In the genomic region with DNA sequence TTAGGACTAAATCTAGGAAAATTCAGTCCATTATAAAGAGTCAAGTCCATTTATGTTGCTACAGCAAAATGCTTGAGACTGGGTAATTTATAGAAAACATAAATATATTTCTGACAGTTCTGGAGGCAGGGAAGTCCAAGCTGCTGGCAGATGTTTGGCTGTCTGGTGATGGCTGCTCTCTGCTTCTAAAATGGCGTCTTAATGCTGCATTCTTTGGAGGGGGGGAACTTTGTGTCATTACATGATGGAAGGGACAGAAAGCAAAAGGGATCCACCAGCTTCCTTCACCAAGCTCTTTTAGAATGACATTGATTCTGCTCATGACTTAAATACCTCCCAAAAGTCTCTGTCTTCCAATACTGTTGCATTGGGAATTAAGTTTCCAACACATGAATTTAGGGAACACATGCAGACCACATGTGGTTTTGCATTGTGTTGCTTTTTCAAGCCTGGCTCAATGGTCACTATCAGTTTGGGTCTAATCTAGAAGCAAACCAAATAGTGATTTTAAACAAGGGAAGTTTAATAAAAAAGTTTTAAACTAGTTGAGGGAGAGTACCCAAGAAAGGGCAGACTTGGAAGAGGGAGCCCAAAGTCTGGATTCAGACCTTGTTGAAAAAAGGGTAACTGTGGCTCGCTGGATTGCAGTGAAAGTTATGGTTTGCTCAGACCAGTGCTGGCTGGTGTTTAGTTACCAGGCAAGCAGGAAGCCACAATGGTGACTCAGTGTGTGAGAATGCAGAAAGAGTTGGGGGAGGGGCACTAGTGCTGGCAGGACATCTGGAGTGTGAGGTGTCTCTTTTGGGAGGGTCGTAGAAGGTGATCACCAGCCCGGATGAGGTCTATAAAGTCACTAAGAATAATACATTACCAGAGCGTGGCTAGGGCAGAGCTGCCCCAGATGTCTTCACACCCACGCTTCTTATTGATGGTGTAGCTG, we compare ENCODE assay signal across 9 cellular contexts. TPM values are rescaled to one million over a fixed set of nuclear protein-coding genes. Genes with fewer than 3 reads are reported as not detected.
DNase-seq lines count a peak whose midpoint lies in the region; ATAC-seq and TF ChIP-seq lines count a peak whose summit lies in the region.
"Had no signal": no experiment of that assay in that cellular context is flagged by ENCODE, and none has a peak within 500 bp of the region (broad histone marks: within the 10 kb centered on the region; RNA-seq: fewer than 3 reads in every experiment).

No MANE protein-coding gene starts in this region.

- CTCF ChIA-PET in activated CD8-positive, alpha-beta T cell treated with anti-CD3 and anti-CD28 coated beads for 36 hours (lab: Charles Lee): interaction anchor here (1.2 kb wide), 1 partner anchor 283 kb away, joined by 4 read pairs; no protein-coding TSS in a partner anchor

- no peak overlapping the region for H3K14ac ChIP-seq in H9 (ENCODE audit: insufficient read depth, low read length)

- H3K9me3 ChIP-seq in H9 (ENCODE audit: control insufficient read depth, low read depth, low read length): no peaks in the 10 kb centered on the region

- no peaks in the 10 kb centered on the region for H3K36me3 Mint-ChIP-seq in activated naive CD4-positive, alpha-beta T cell treated with anti-CD3 and anti-CD28 coated beads, Interleukin-2, amount 50 U/mL, for 72 hours
- H3K36me3 Mint-ChIP-seq in H9 (ENCODE audit: insufficient read depth in 1 of 3, low read depth in 3 of 3): peaks cover 7 to 23% (median 8%) of the 10 kb centered on the region in 3 experiments; a peak in 6 of 7 replicates
- no peaks in the 10 kb centered on the region for H3K36me3 Mint-ChIP-seq in activated CD8-positive, alpha-beta T cell treated with anti-CD3 and anti-CD28 coated beads for 36 hours (ENCODE audit: low read depth)

- H3K9ac ChIP-seq in H9 (ENCODE audit: extremely low read depth, insufficient read length, low read length): no peak overlapping the region

- H3K79me2 ChIP-seq in H9 (ENCODE audit: insufficient read depth, low read length): no peaks in the 10 kb centered on the region

- H2BK120ac ChIP-seq in H9 (ENCODE audit: low read depth, low read length, poor library complexity, severe bottlenecking): peak overlapping the region; percentile 69

- TF ChIP-seq RAD21 in Ishikawa (IDR thresholded peaks at IDR 0.05; ENCODE audit: low read depth): no peak; the same call in 1 of the 2 replicates

- peaks cover 1% of the 10 kb centered on the region for H3K27me3 Mint-ChIP-seq in H9 (ENCODE audit: low read depth)
- H3K27me3 Mint-ChIP-seq in activated CD8-positive, alpha-beta T cell treated with anti-CD3 and anti-CD28 coated beads for 36 hours: peaks cover 13% of the 10 kb centered on the region

- H2AK5ac ChIP-seq in H9 (ENCODE audit: insufficient read length, low read length): no peak overlapping the region

- H3K27me3 ChIP-seq in H9 (ENCODE audit: insufficient read depth, low read length): no peaks in the 10 kb centered on the region

- H3K4me1 ChIP-seq in H9 (ENCODE audit: insufficient read depth, low read length): peaks cover 1% of the 10 kb centered on the region; the same call in 1 of the 2 replicates

- peak overlapping the region; percentile 8 for H2BK5ac ChIP-seq in H9 (ENCODE audit: insufficient read length, low read length)

- no peaks in the 10 kb centered on the region for H3K23me2 ChIP-seq in H9 (ENCODE audit: insufficient read length, low read depth, low read length, poor library complexity, severe bottlenecking)

- H3K79me1 ChIP-seq in H9 (ENCODE audit: insufficient read depth, low read depth, low read length, poor library complexity, severe bottlenecking): no peaks in the 10 kb centered on the region

- peak overlapping the region; percentile 64 for H3K18ac ChIP-seq in H9 (ENCODE audit: insufficient read length, low read depth, low read length)

- WGBS in H9 (ENCODE audit: extremely low coverage, insufficient read length, low lambda C conversion rate): no CpG with 5 or more reads among the region's 6 CpGs

- no peaks in the 10 kb centered on the region for H3K9me3 Mint-ChIP-seq in activated naive CD4-positive, alpha-beta T cell treated with anti-CD3 and anti-CD28 coated beads, Interleukin-2, amount 50 U/mL, for 72 hours
- peaks cover 8 to 14% of the 10 kb centered on the region in 2 experiments; a peak in 4 of 5 replicates for H3K9me3 Mint-ChIP-seq in H9
- H3K9me3 Mint-ChIP-seq in activated CD8-positive, alpha-beta T cell treated with anti-CD3 and anti-CD28 coated beads for 36 hours: no peaks in the 10 kb centered on the region

- peak overlapping the region in 1 of 2 experiments; percentile 38; a peak in 3 of 5 replicates for H3K4me3 Mint-ChIP-seq in H9
- H3K4me3 Mint-ChIP-seq in activated CD8-positive, alpha-beta T cell treated with anti-CD3 and anti-CD28 coated beads for 36 hours: no peak overlapping the region

- H3K23ac ChIP-seq in H9 (ENCODE audit: insufficient read length, low read depth, low read length): no peak overlapping the region

- peak overlapping the region; percentile 86 for H3K27ac ChIP-seq in H9 (ENCODE audit: insufficient read length, low read depth, low read length)

- no peak for TF ChIP-seq CTCF in H9 (conservative IDR thresholded peaks at IDR 0.05)
- no peak for TF ChIP-seq CTCF in activated CD8-positive, alpha-beta T cell treated with anti-CD3 and anti-CD28 coated beads for 36 hours (IDR thresholded peaks at IDR 0.05)

- no peak overlapping the region for H3K27ac Mint-ChIP-seq in activated naive CD4-positive, alpha-beta T cell treated with anti-CD3 and anti-CD28 coated beads, Interleukin-2, amount 50 U/mL, for 72 hours
- peak overlapping the region; percentile 42 to 93 (median 62); a peak in 5 of 7 replicates for H3K27ac Mint-ChIP-seq in H9
- no peak overlapping the region for H3K27ac Mint-ChIP-seq in activated CD8-positive, alpha-beta T cell treated with anti-CD3 and anti-CD28 coated beads for 36 hours

- peak; percentile 60; the same call in 1 of the 2 replicates for TF ChIP-seq EP300 in Ishikawa (IDR thresholded peaks at IDR 0.05; ENCODE audit: borderline replicate concordance)

- H4K91ac ChIP-seq in H9 (ENCODE audit: insufficient read length, low read depth, low read length): no peak overlapping the region

- H4K20me1 ChIP-seq in H9 (ENCODE audit: control insufficient read depth, insufficient read depth, insufficient read length): no peaks in the 10 kb centered on the region

- POLR2A ChIA-PET in activated CD8-positive, alpha-beta T cell treated with anti-CD3 and anti-CD28 coated beads for 36 hours (lab: Charles Lee): interaction anchor here (1.0 kb wide), 1 partner anchor 12 kb away, joined by 3 read pairs; no protein-coding TSS in a partner anchor

- H3K4me2 ChIP-seq in H9 (ENCODE audit: insufficient read depth, insufficient read length, low read length): peak overlapping the region; percentile 6

- peak; percentile 84 to 92 for ATAC-seq in activated naive CD4-positive, alpha-beta T cell treated with anti-CD3 and anti-CD28 coated beads, Interleukin-2, amount 50 U/mL, for 72 hours
- peak; percentile 95 for ATAC-seq in activated CD8-positive, alpha-beta T cell treated with anti-CD3 and anti-CD28 coated beads for 36 hours

- no peak overlapping the region for H4K8ac ChIP-seq in H9 (replicated peaks; ENCODE audit: insufficient read length, low read depth, low read length)

- no peak overlapping the region for H3K56ac ChIP-seq in H9 (ENCODE audit: insufficient read length, low read depth, low read length)

- peak overlapping the region; percentile 5 for H3T11ph ChIP-seq in H9 (ENCODE audit: low read length)

- peaks cover 34 to 44% of the 10 kb centered on the region in 2 experiments for H3K4me1 Mint-ChIP-seq in H9
- peaks cover 9% of the 10 kb centered on the region for H3K4me1 Mint-ChIP-seq in activated CD8-positive, alpha-beta T cell treated with anti-CD3 and anti-CD28 coated beads for 36 hours (ENCODE audit: low read depth)

- no peak overlapping the region for H2BK20ac ChIP-seq in H9 (ENCODE audit: low read depth, low read length, poor library complexity, severe bottlenecking)

- intact Hi-C loops in activated CD8-positive, alpha-beta T cell treated with anti-CD3 and anti-CD28 coated beads for 36 hours (cut with micrococcal nuclease): no loop called here

- peak in 1 of 2 donors; percentile 57 for DNase-seq in activated naive CD4-positive, alpha-beta T cell treated with anti-CD3 and anti-CD28 coated beads, Interleukin-2, amount 50 U/mL, for 72 hours (ENCODE audit: low spot score in 2 of 2)
- no peak for DNase-seq in activated naive CD4-positive, alpha-beta T cell treated with Interleukin-2 at 50 U/mL for 16 hours
- DNase-seq in H9 (peak; percentile 92), iris pigment epithelial cell (ENCODE audit: low read depth) (peak; percentile 91), medulla oblongata (ENCODE audit: extremely low spot score) (no peak), T-helper 9 cell (no peak)
- DNase-seq in activated CD8-positive, alpha-beta T cell treated with anti-CD3 and anti-CD28 coated beads for 36 hours: peak; percentile 68

- no peak overlapping the region for H2AFZ ChIP-seq in H9 (ENCODE audit: low read length)

- H4K5ac ChIP-seq in H9 (ENCODE audit: insufficient read length, low read depth, low read length): no peak overlapping the region

- H3K4ac ChIP-seq in H9 (ENCODE audit: low read depth, low read length): 0 out of 2 replicates have a peak overlapping the region, but pooled peaks have one; percentile 30

- H2BK12ac ChIP-seq in H9 (ENCODE audit: insufficient read length, low read depth, low read length): peak overlapping the region; percentile 24

- no peak overlapping the region for H2BK15ac ChIP-seq in H9 (ENCODE audit: low read depth, low read length)

TF ChIP-seq in Ishikawa, 13 proteins besides CTCF, POLR2A, EP300 and RAD21:
- TF ChIP-seq, protein P1, sequence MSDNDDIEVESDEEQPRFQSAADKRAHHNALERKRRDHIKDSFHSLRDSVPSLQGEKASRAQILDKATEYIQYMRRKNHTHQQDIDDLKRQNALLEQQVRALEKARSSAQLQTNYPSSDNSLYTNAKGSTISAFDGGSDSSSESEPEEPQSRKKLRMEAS (IDR thresholded peaks at IDR 0.05): peak; percentile 32; the same call in 1 of the 2 replicates
- TF ChIP-seq EGR1 (IDR thresholded peaks at IDR 0.05) (no peak), TEAD4 (IDR thresholded peaks at IDR 0.05) (peak; percentile 89), TCF12 (IDR thresholded peaks at IDR 0.05; ENCODE audit: low read depth) (0 out of 2 replicates have a peak, but pooled peaks have one; percentile 23)

RNA-seq across cellular contexts. Expression of a gene that starts 30.8 kb away (rescaled TPM):
- total RNA-seq in activated naive CD4-positive, alpha-beta T cell treated with anti-CD3 and anti-CD28 coated beads, Interleukin-2, amount 50 U/mL, for 72 hours: 10 to 100 TPM; 11.3 to 11.7 TPM
- total RNA-seq in H9 (2021): 21.6 and 23.2 TPM in 2 replicates
- total RNA-seq in activated CD8-positive, alpha-beta T cell treated with anti-CD3 and anti-CD28 coated beads for 36 hours: 1 to 10 TPM; 7.3 to 7.6 TPM

RNA-seq across cellular contexts. Expression of a gene that starts 30.8 kb away (rescaled TPM):
- not detected for total RNA-seq in activated naive CD4-positive, alpha-beta T cell treated with anti-CD3 and anti-CD28 coated beads, Interleukin-2, amount 50 U/mL, for 72 hours
- total RNA-seq in H9 (2021): not detected in 2 replicates
- total RNA-seq in activated CD8-positive, alpha-beta T cell treated with anti-CD3 and anti-CD28 coated beads for 36 hours: not detected
- total RNA-seq: mononuclear cell had no signal

Comparison
In these comparisons a context has a peak if more than half of its experiments do, and no peak if none do; other contexts are left out.
1. DNase-seq: peak in H9 (single experiment), activated CD8-positive, alpha-beta T cell treated with anti-CD3 and anti-CD28 coated beads for 36 hours (single experiment) and iris pigment epithelial cell (single experiment); none in activated naive CD4-positive, alpha-beta T cell treated with Interleukin-2 at 50 U/mL for 16 hours (single experiment), medulla oblongata (single experiment) and T-helper 9 cell (single experiment).
2. H3K27ac Mint-ChIP-seq: peak in H9 (3 of 3); none in activated naive CD4-positive, alpha-beta T cell treated with anti-CD3 and anti-CD28 coated beads, Interleukin-2, amount 50 U/mL, for 72 hours (0 of 2) and activated CD8-positive, alpha-beta T cell treated with anti-CD3 and anti-CD28 coated beads for 36 hours (single experiment).